ENCODE assay signal across 1 cellular context in genomic region chr2:65436825-65437221, GRCh38.
TF ChIP-seq lines count a peak whose summit lies in the region.

No MANE protein-coding gene starts in this region.

TF ChIP-seq in GM12878, 131 proteins besides CTCF, POLR2A, EP300 and RAD21 (continued from another document and continues in another):
- TF ChIP-seq ZNF687 (IDR thresholded peaks at IDR 0.05) (no peak), ZBTB4 (CRISPR knock-in tag; IDR thresholded peaks at IDR 0.05) (no peak), POLR2AphosphoS5 (IDR thresholded peaks at IDR 0.05; ENCODE audit: low read length) (no peak), RCOR1 (conservative IDR thresholded peaks at IDR 0.05; ENCODE audit: low read depth, low read length) (no peak), NFYA (IDR thresholded peaks at IDR 0.05; ENCODE audit: borderline replicate concordance, low read depth, low read length) (no peak), CEBPB (IDR thresholded peaks at IDR 0.05; ENCODE audit: borderline replicate concordance in 1 of 2, low read depth in 2 of 2, low read length in 2 of 2) (no peak), MTA2 (IDR thresholded peaks at IDR 0.05; ENCODE audit: low read depth) (no peak; the same call in 1 of the 2 replicates), ATF2 (IDR thresholded peaks at IDR 0.05; ENCODE audit: low read length) (peak; percentile 60; the same call in 1 of the 2 replicates), ZNF217 (IDR thresholded peaks at IDR 0.05) (no peak; the same call in 1 of the 2 replicates), TAF1 (IDR thresholded peaks at IDR 0.05; ENCODE audit: borderline replicate concordance, low read depth, low read length) (no peak), PAX5 (IDR thresholded peaks at IDR 0.05; ENCODE audit: borderline replicate concordance, low read depth, low read length) (peak; percentile 69; the same call in 1 of the 2 replicates), GABPA (IDR thresholded peaks at IDR 0.05; ENCODE audit: low read depth) (no peak), FOS (IDR thresholded peaks at IDR 0.05; ENCODE audit: borderline replicate concordance, extremely low read depth, insufficient read length) (no peak), NRF1 (conservative IDR thresholded peaks at IDR 0.05; ENCODE audit: low read depth, low read length) (no peak), HDAC6 (IDR thresholded peaks at IDR 0.05; ENCODE audit: unreplicated experiment) (no peak), RBBP5 (conservative IDR thresholded peaks at IDR 0.05) (no peak), NBN (IDR thresholded peaks at IDR 0.05) (no peak), JUNB (IDR thresholded peaks at IDR 0.05) (peak; percentile 70), SREBF2 (IDR thresholded peaks at IDR 0.05; ENCODE audit: low read length) (no peak), BCL11A (IDR thresholded peaks at IDR 0.05; ENCODE audit: low read depth, low read length) (peak; percentile 58; the same call in 1 of the 2 replicates), POU2F2 (IDR thresholded peaks at IDR 0.05; ENCODE audit: borderline replicate concordance, low read depth, low read length) (peak; percentile 99), REST (IDR thresholded peaks at IDR 0.05; ENCODE audit: low read depth, low read length) (peak; percentile 57; the same call in 1 of the 2 replicates), SUPT20H (IDR thresholded peaks at IDR 0.05; ENCODE audit: borderline replicate concordance, control insufficient read depth, low read depth, low read length) (no peak), MYB (IDR thresholded peaks at IDR 0.05; ENCODE audit: borderline replicate concordance, low read depth, low read length) (no peak), NR2C1 (IDR thresholded peaks at IDR 0.05) (no peak), IRF3 (IDR thresholded peaks at IDR 0.05) (no peak), SP1 (IDR thresholded peaks at IDR 0.05; ENCODE audit: low read depth, low read length) (no peak), BACH1 (IDR thresholded peaks at IDR 0.05; ENCODE audit: borderline replicate concordance) (peak; percentile 37), PBX3 (IDR thresholded peaks at IDR 0.05; ENCODE audit: insufficient replicate concordance, low read depth, low read length) (peak; percentile 61), RELB (IDR thresholded peaks at IDR 0.05; ENCODE audit: low read depth) (no peak; the same call in 1 of the 2 replicates), HSF1 (IDR thresholded peaks at IDR 0.05; ENCODE audit: low read depth, low read length) (no peak), HCFC1 (IDR thresholded peaks at IDR 0.05; ENCODE audit: low read length) (no peak), GATAD2B (conservative IDR thresholded peaks at IDR 0.05; ENCODE audit: low read depth) (no peak), TCF12 (IDR thresholded peaks at IDR 0.05; ENCODE audit: low read depth, low read length) (0 out of 2 replicates have a peak, but pooled peaks have one; percentile 44), JUND (IDR thresholded peaks at IDR 0.05; ENCODE audit: low read depth, low read length) (no peak), LARP7 (IDR thresholded peaks at IDR 0.05) (no peak), IRF5 (IDR thresholded peaks at IDR 0.05; ENCODE audit: borderline replicate concordance) (no peak), ZNF24 (IDR thresholded peaks at IDR 0.05) (no peak)
